22 cellular contexts compared by ENCODE assay signal in the genomic region with DNA sequence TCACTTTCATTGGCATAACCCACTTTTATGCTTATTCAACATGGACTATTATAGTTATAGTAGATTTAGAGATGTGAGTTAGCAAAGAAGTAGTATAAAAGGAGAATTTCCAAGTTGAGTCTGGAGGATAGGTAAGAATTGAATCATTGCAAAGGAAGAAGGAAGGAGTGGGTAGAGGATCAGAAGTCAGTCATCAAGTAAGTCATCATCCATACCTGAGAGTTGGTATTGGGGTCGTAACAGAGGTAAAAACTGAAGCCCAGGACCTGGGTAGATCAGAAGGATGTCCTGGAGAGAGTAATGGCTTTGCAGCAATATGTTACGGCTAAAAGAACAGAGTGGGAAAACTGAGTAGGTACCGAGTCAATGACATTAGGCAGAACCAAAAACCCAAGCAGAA.
DNase-seq lines count a peak whose midpoint lies in the region; ATAC-seq, FAIRE-seq and TF ChIP-seq lines count a peak whose summit lies in the region.
"Had no signal": no experiment of that assay in that cellular context is flagged by ENCODE, and none has a peak within 500 bp of the region (broad histone marks: within the 10 kb centered on the region; RNA-seq: fewer than 3 reads in every experiment).

No MANE protein-coding gene starts in this region.

- H3K36me3 Mint-ChIP-seq in activated naive CD8-positive, alpha-beta T cell treated with anti-CD3 and anti-CD28 coated beads, Interleukin-2, amount 50 U/mL, for 24 hours (ENCODE audit: low read depth) = peaks cover 62% of the 10 kb centered on the region
- H3K36me3 Mint-ChIP-seq in progenitor cell of endocrine pancreas (ENCODE audit: insufficient read depth) = peaks cover 8% of the 10 kb centered on the region

- peaks cover 0 to 32% (median 13%) of the 10 kb centered on the region in 11 experiments; a peak in 15 of 22 replicates for H3K9me3 ChIP-seq in BLaER1 treated with 17β-estradiol and CSF1 and Interleukin-3, amounts not matched to agents 10 nM and 100 nM (replicated peaks in 1 of 11)
- H3K9me3 ChIP-seq: gastroesophageal sphincter, prostate gland, right lobe of liver, SJSA1, tibial nerve had no signal

- FAIRE-seq in GM12892 (lab: Jason Lieb, UNC) = peak; percentile 24
- FAIRE-seq: endothelial cell of umbilical vein had no signal

- H3K4me1 ChIP-seq in BLaER1 treated with 17β-estradiol and CSF1 and Interleukin-3, amounts not matched to agents 10 nM and 100 nM = peaks cover 11 to 20% (median 17%) of the 10 kb centered on the region in 10 experiments
- H3K4me1 ChIP-seq: prostate gland, right lobe of liver, SJSA1 had no signal

- ATAC-seq in HG02870 (IDR thresholded peaks at IDR 0.05; ENCODE audit: unreplicated experiment) = peak; percentile 3
- peak; percentile 15 for ATAC-seq in activated naive CD8-positive, alpha-beta T cell treated with anti-CD3 and anti-CD28 coated beads, Interleukin-2, amount 50 U/mL, for 24 hours
- no peak for ATAC-seq in HG03159 (IDR thresholded peaks at IDR 0.05; ENCODE audit: unreplicated experiment)
- ATAC-seq: gastroesophageal sphincter, right lobe of liver had no signal

- H3K4me3 Mint-ChIP-seq in activated naive CD8-positive, alpha-beta T cell treated with anti-CD3 and anti-CD28 coated beads, Interleukin-2, amount 50 U/mL, for 24 hours = peak overlapping the region; percentile 8
- no peak overlapping the region for H3K4me3 Mint-ChIP-seq in progenitor cell of endocrine pancreas (ENCODE audit: low read depth)

- H3K27ac Mint-ChIP-seq in activated naive CD8-positive, alpha-beta T cell treated with anti-CD3 and anti-CD28 coated beads, Interleukin-2, amount 50 U/mL, for 24 hours = peak overlapping the region; percentile 74
- H3K27ac Mint-ChIP-seq in progenitor cell of endocrine pancreas = no peak overlapping the region

- H3K4me3 ChIP-seq in BLaER1 treated with 17β-estradiol and CSF1 and Interleukin-3, amounts not matched to agents 10 nM and 100 nM = no peak overlapping the region
- H3K4me3 ChIP-seq: gastroesophageal sphincter, prostate gland, right lobe of liver, SJSA1, tibial nerve had no signal

- H3K4me2 ChIP-seq in BLaER1 treated with 17β-estradiol and CSF1 and Interleukin-3, amounts not matched to agents 10 nM and 100 nM = peak overlapping the region in 8 of 11 experiments; percentile 40 to 67 (median 53); a peak in 13 of 22 replicates

- H3K9ac ChIP-seq in BLaER1 treated with 17β-estradiol and CSF1 and Interleukin-3, amounts not matched to agents 10 nM and 100 nM = no peak overlapping the region

- H4K20me1 ChIP-seq in BLaER1 treated with 17β-estradiol and CSF1 and Interleukin-3, amounts not matched to agents 10 nM and 100 nM = peaks cover 0 to 31% (median 0%) of the 10 kb centered on the region in 11 experiments; a peak in 7 of 22 replicates

- no peaks in the 10 kb centered on the region for H3K27me3 Mint-ChIP-seq in activated naive CD8-positive, alpha-beta T cell treated with anti-CD3 and anti-CD28 coated beads, Interleukin-2, amount 50 U/mL, for 24 hours
- H3K27me3 Mint-ChIP-seq in progenitor cell of endocrine pancreas = no peaks in the 10 kb centered on the region

- no peak for TF ChIP-seq POLR2A in GM12892 (IDR thresholded peaks at IDR 0.05; ENCODE audit: low read depth, low read length)

- H3K9me3 Mint-ChIP-seq in activated naive CD8-positive, alpha-beta T cell treated with anti-CD3 and anti-CD28 coated beads, Interleukin-2, amount 50 U/mL, for 24 hours = peaks cover 22% of the 10 kb centered on the region
- peaks cover 3% of the 10 kb centered on the region for H3K9me3 Mint-ChIP-seq in progenitor cell of endocrine pancreas (ENCODE audit: low read depth)

- no peak for DNase-seq in GM12892 (ENCODE audit: insufficient read length)
- DNase-seq in activated naive CD8-positive, alpha-beta T cell treated with anti-CD3 and anti-CD28 coated beads, Interleukin-2, amount 50 U/mL, for 24 hours = no peak
- no peak for DNase-seq in Ammon's horn (ENCODE audit: low spot score)
- DNase-seq in progenitor cell of endocrine pancreas (ENCODE audit: low spot score, unreplicated experiment) = no peak
- DNase-seq: activated CD4-positive, alpha-beta T cell treated with anti-CD3 and anti-CD28 coated beads for 4 hours; activated naive CD4-positive, alpha-beta T cell; activated T-cell treated with anti-CD3 and anti-CD28 coated beads, Interleukin-2, amount 50 U/mL, for 1 hour; C1 segment of cervical spinal cord; GOT3; right lobe of liver; RPMI8226; stimulated activated CD8-positive, alpha-beta memory T cell treated with anti-CD3 and anti-CD28 coated beads, Interleukin-4, amount 100 ng/mL, for 48 hours; T1000 had no signal

- H3K4me1 Mint-ChIP-seq in activated naive CD8-positive, alpha-beta T cell treated with anti-CD3 and anti-CD28 coated beads, Interleukin-2, amount 50 U/mL, for 24 hours = peaks cover 42% of the 10 kb centered on the region
- H3K4me1 Mint-ChIP-seq in progenitor cell of endocrine pancreas (ENCODE audit: low read depth) = no peaks in the 10 kb centered on the region

- no peak overlapping the region for H3K27ac ChIP-seq in BLaER1 treated with 17β-estradiol and CSF1 and Interleukin-3, amounts not matched to agents 10 nM and 100 nM
- H3K27ac ChIP-seq: gastroesophageal sphincter, prostate gland, right lobe of liver, SJSA1, tibial nerve, VCaP had no signal

- peaks cover 0 to 82% (median 0%) of the 10 kb centered on the region in 11 experiments; a peak in 7 of 22 replicates for H3K27me3 ChIP-seq in BLaER1 treated with 17β-estradiol and CSF1 and Interleukin-3, amounts not matched to agents 10 nM and 100 nM
- H3K27me3 ChIP-seq: gastroesophageal sphincter, right lobe of liver, SJSA1, tibial nerve had no signal

- TF ChIP-seq CTCF in progenitor cell of endocrine pancreas (IDR thresholded peaks at IDR 0.05; ENCODE audit: unreplicated experiment) = no peak

- peaks cover 0 to 42% (median 4%) of the 10 kb centered on the region in 11 experiments; a peak in 12 of 22 replicates for H3K36me3 ChIP-seq in BLaER1 treated with 17β-estradiol and CSF1 and Interleukin-3, amounts not matched to agents 10 nM and 100 nM
- H3K36me3 ChIP-seq: prostate gland, right lobe of liver, SJSA1 had no signal
